12 cellular contexts compared by ENCODE assay signal in the genomic region with DNA sequence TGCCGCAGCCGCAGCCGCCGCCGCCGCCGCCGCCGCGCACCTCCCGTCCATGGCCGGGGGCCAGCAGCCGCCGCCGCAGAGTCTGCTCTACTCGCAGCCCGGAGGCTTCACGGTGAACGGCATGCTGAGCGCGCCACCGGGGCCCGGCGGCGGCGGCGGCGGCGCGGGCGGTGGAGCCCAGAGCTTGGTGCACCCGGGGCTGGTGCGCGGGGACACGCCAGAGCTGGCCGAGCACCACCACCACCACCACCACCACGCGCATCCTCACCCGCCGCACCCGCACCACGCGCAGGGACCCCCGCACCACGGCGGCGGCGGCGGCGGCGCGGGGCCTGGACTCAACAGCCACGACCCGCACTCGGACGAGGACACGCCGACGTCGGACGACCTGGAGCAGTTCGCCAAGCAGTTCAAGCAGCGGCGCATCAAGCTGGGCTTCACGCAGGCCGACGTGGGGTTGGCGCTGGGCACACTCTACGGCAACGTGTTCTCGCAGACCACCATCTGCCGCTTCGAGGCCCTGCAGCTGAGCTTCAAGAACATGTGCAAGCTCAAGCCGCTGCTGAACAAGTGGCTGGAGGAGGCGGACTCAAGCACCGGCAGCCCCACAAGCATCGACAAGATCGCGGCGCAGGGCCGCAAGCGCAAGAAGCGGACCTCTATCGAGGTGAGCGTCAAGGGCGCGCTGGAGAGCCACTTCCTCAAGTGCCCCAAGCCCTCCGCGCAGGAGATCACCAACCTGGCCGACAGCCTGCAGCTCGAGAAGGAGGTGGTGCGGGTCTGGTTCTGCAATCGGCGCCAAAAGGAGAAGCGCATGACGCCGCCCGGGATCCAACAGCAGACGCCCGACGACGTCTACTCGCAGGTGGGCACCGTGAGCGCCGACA. TPM values are rescaled to one million over a fixed set of nuclear protein-coding genes. Genes with fewer than 3 reads are reported as not detected.
DNase-seq lines count a peak whose midpoint lies in the region; ATAC-seq, FAIRE-seq and TF ChIP-seq lines count a peak whose summit lies in the region.
"Had no signal": no experiment of that assay in that cellular context is flagged by ENCODE, and none has a peak within 500 bp of the region (broad histone marks: within the 10 kb centered on the region; RNA-seq: fewer than 3 reads in every experiment).

No MANE protein-coding gene starts in this region.

- H3K36me3 Mint-ChIP-seq in activated naive CD4-positive, alpha-beta T cell treated with anti-CD3 and anti-CD28 coated beads, Interleukin-2, amount 50 U/mL, for 24 hours, result peaks cover 6% of the 10 kb centered on the region
- H3K36me3 Mint-ChIP-seq in activated CD8-positive, alpha-beta T cell treated with anti-CD3 and anti-CD28 coated beads for 36 hours (ENCODE audit: low read depth), result peaks cover 3% of the 10 kb centered on the region
- H3K36me3 Mint-ChIP-seq in type B pancreatic cell, result peaks cover 3% of the 10 kb centered on the region

- POLR2A ChIA-PET in activated CD8-positive, alpha-beta T cell treated with anti-CD3 and anti-CD28 coated beads for 36 hours (lab: Charles Lee), result interaction anchor here (1.1 kb wide), 1 partner anchor 11 kb away, joined by 3 read pairs; no protein-coding TSS in a partner anchor

- peaks cover 0 to 4% of the 10 kb centered on the region in 2 donors for H3K36me3 ChIP-seq in kidney (ENCODE audit: control insufficient read depth in 1 of 2, insufficient read depth in 2 of 2, low read length in 2 of 2)

- H3K4me3 ChIP-seq in kidney (ENCODE audit: low read length in 2 of 2), result peak overlapping the region; percentile 48 to 63

- H3K27ac ChIP-seq in kidney (ENCODE audit: low read depth in 2 of 2, low read length in 2 of 2), result peak overlapping the region; percentile 74 to 87
- H3K27ac ChIP-seq: HL-60 had no signal

- peaks cover 20% of the 10 kb centered on the region for H3K9me3 Mint-ChIP-seq in activated naive CD4-positive, alpha-beta T cell treated with anti-CD3 and anti-CD28 coated beads, Interleukin-2, amount 50 U/mL, for 24 hours
- peaks cover 2% of the 10 kb centered on the region for H3K9me3 Mint-ChIP-seq in activated CD8-positive, alpha-beta T cell treated with anti-CD3 and anti-CD28 coated beads for 36 hours
- no peaks in the 10 kb centered on the region for H3K9me3 Mint-ChIP-seq in type B pancreatic cell

- ATAC-seq in activated CD8-positive, alpha-beta T cell treated with anti-CD3 and anti-CD28 coated beads for 36 hours, result no peak
- ATAC-seq in left cardiac atrium, result no peak
- ATAC-seq: Panc1 had no signal

- TF ChIP-seq CTCF in activated CD8-positive, alpha-beta T cell treated with anti-CD3 and anti-CD28 coated beads for 36 hours (IDR thresholded peaks at IDR 0.05), result no peak
- TF ChIP-seq CTCF in kidney (IDR thresholded peaks at IDR 0.05; ENCODE audit: borderline replicate concordance, extremely low read depth, insufficient read depth) (no peak), type B pancreatic cell (conservative IDR thresholded peaks at IDR 0.05) (no peak)

- FAIRE-seq in kidney (lab: Jason Lieb, UNC), result no peak

- H3K4me1 Mint-ChIP-seq in activated naive CD4-positive, alpha-beta T cell treated with anti-CD3 and anti-CD28 coated beads, Interleukin-2, amount 50 U/mL, for 24 hours, result peaks cover 42% of the 10 kb centered on the region
- H3K4me1 Mint-ChIP-seq in activated CD8-positive, alpha-beta T cell treated with anti-CD3 and anti-CD28 coated beads for 36 hours (ENCODE audit: low read depth), result peaks cover 33% of the 10 kb centered on the region
- peaks cover 28% of the 10 kb centered on the region for H3K4me1 Mint-ChIP-seq in type B pancreatic cell (ENCODE audit: unreplicated experiment)

- CTCF ChIA-PET in activated CD8-positive, alpha-beta T cell treated with anti-CD3 and anti-CD28 coated beads for 36 hours (lab: Charles Lee), result interaction anchor here (3.2 kb wide), 1 partner anchor 9 kb away, joined by 11 read pairs; no protein-coding TSS in a partner anchor

- intact Hi-C loops in activated CD8-positive, alpha-beta T cell treated with anti-CD3 and anti-CD28 coated beads for 36 hours (cut with micrococcal nuclease), result no loop called here
- intact Hi-C loops in kidney (cut with DNase I), result no loop called here
- intact Hi-C loops in left cardiac atrium (cut with DNase I), result no loop called here

- DNase-seq in activated naive CD4-positive, alpha-beta T cell treated with Interleukin-2 at 50 U/mL for 16 hours, result no peak
- no peak for DNase-seq in activated CD8-positive, alpha-beta T cell treated with anti-CD3 and anti-CD28 coated beads for 36 hours
- DNase-seq in kidney (peak; percentile 79), type B pancreatic cell (ENCODE audit: extremely low spot score, unreplicated experiment) (no peak), AG20443 (ENCODE audit: low spot score) (no peak), NCI-H2227 treated with DMSO at 0.1 percent for 48 hours (lab: John Stamatoyannopoulos, UW) (no peak), left cardiac atrium (no peak)
- DNase-seq: stimulated activated CD8-positive, alpha-beta memory T cell treated with anti-CD3 and anti-CD28 coated beads, Interleukin-4, amount 100 ng/mL, for 48 hours had no signal

- peak overlapping the region; percentile 78 for H3K4me3 Mint-ChIP-seq in activated naive CD4-positive, alpha-beta T cell treated with anti-CD3 and anti-CD28 coated beads, Interleukin-2, amount 50 U/mL, for 24 hours
- H3K4me3 Mint-ChIP-seq in activated CD8-positive, alpha-beta T cell treated with anti-CD3 and anti-CD28 coated beads for 36 hours, result peak overlapping the region; percentile 19
- peak overlapping the region; percentile 71 for H3K4me3 Mint-ChIP-seq in type B pancreatic cell

- H3K4me1 ChIP-seq in kidney (ENCODE audit: control insufficient read depth in 1 of 2, insufficient read depth in 1 of 2, low read depth in 1 of 2, low read length in 2 of 2), result peaks cover 0 to 5% of the 10 kb centered on the region in 2 donors

- H3K9ac ChIP-seq in kidney (ENCODE audit: low read length in 2 of 2), result peak overlapping the region in 1 of 2 donors; percentile 55

- H3K27me3 Mint-ChIP-seq in activated naive CD4-positive, alpha-beta T cell treated with anti-CD3 and anti-CD28 coated beads, Interleukin-2, amount 50 U/mL, for 24 hours, result peaks cover 64% of the 10 kb centered on the region
- peaks cover 70% of the 10 kb centered on the region for H3K27me3 Mint-ChIP-seq in activated CD8-positive, alpha-beta T cell treated with anti-CD3 and anti-CD28 coated beads for 36 hours
- H3K27me3 Mint-ChIP-seq in type B pancreatic cell, result peaks cover 82% of the 10 kb centered on the region

- no peak overlapping the region for H3K27ac Mint-ChIP-seq in activated naive CD4-positive, alpha-beta T cell treated with anti-CD3 and anti-CD28 coated beads, Interleukin-2, amount 50 U/mL, for 24 hours
- H3K27ac Mint-ChIP-seq in activated CD8-positive, alpha-beta T cell treated with anti-CD3 and anti-CD28 coated beads for 36 hours, result no peak overlapping the region
- H3K27ac Mint-ChIP-seq in type B pancreatic cell, result no peak overlapping the region

- no peaks in the 10 kb centered on the region for H3K9me3 ChIP-seq in kidney (ENCODE audit: control insufficient read depth in 1 of 2, low read length in 2 of 2)

RNA-seq across cellular contexts. Expression of gene POU3F3, which starts 2.4 kb away (rescaled TPM):
- not detected for total RNA-seq in activated CD8-positive, alpha-beta T cell treated with anti-CD3 and anti-CD28 coated beads for 36 hours
- total RNA-seq in kidney (118 TPM), type B pancreatic cell (ENCODE audit: low replicate concordance) (0.14 and 2.1 TPM in 2 replicates), left cardiac atrium (under 1 TPM in 1 of 2 donors, not detected in 1; 0.08 TPM)
- polyA plus RNA-seq in kidney (ENCODE audit: insufficient read depth, low read depth, low replicate concordance), result 31.4 TPM
- total RNA-seq: fibroblast of lung had no signal

Comparison
In these comparisons a context has a peak if more than half of its experiments do, and no peak if none do; other contexts are left out.
1. H3K4me3 Mint-ChIP-seq: peak in every context shown above with its lines; median percentile 78 in activated naive CD4-positive, alpha-beta T cell treated with anti-CD3 and anti-CD28 coated beads, Interleukin-2, amount 50 U/mL, for 24 hours; 71 in type B pancreatic cell; 19 in activated CD8-positive, alpha-beta T cell treated with anti-CD3 and anti-CD28 coated beads for 36 hours.
2. RNA of gene POU3F3, which starts 2.4 kb away (total RNA-seq): 118 TPM in kidney (single experiment); 0.14 to 2.1 TPM in type B pancreatic cell, 0.08 TPM in left cardiac atrium and not detected in activated CD8-positive, alpha-beta T cell treated with anti-CD3 and anti-CD28 coated beads for 36 hours; every median in the first group is over 10 times any median in the second.